10 cellular contexts compared by ENCODE assay signal in the genomic region with DNA sequence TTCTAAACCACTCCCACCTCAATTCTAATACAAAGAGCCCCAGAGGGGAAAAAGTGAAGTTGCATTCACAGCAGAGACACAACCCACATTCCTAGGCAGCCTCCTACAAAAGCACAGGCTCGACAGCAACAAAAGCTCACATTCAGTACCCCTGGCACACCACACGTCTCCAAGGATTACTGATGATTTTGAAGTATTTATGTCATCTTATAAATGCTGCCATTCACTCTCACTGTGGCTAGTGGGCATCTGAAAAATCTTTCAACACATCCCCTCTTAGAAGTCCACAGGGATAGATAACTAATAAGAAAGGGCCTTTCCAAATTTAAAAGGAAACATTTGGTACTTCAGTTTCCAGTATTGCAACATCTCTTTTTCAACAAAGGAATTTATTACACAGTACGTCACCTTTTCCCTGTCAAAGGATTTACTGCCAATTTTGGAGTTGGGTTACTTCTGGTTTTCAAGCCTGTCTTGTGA.
DNase-seq lines count a peak whose midpoint lies in the region; ATAC-seq and TF ChIP-seq lines count a peak whose summit lies in the region.
"Had no signal": no experiment of that assay in that cellular context is flagged by ENCODE, and none has a peak within 500 bp of the region (broad histone marks: within the 10 kb centered on the region; RNA-seq: fewer than 3 reads in every experiment).

No MANE protein-coding gene starts in this region.

- DNase-seq in HFF-Myc (ENCODE audit: extremely low read depth, low read depth) = peak; percentile 32
- peak; percentile 73 for DNase-seq in iPS-NIHi11 (ENCODE audit: low spot score)
- DNase-seq in effector memory CD8-positive, alpha-beta T cell = no peak
- DNase-seq in T-helper 17 cell = no peak
- DNase-seq: activated CD4-positive, alpha-beta T cell treated with anti-CD3 and anti-CD28 coated beads, Interleukin-2, amount 10 ng/mL, durations not matched to agents 7 days and 5 days had no signal

- H3K27me3 ChIP-seq in stomach smooth muscle (ENCODE audit: control insufficient read depth in 1 of 2, insufficient read depth in 2 of 2, low read length in 2 of 2) = no peaks in the 10 kb centered on the region

- H3K4me1 Mint-ChIP-seq in brain (peaks cover 17% of the 10 kb centered on the region), T-helper 17 cell (no peaks in the 10 kb centered on the region)
- H3K4me1 Mint-ChIP-seq in effector memory CD8-positive, alpha-beta T cell (ENCODE audit: low read depth in 2 of 2) = no peaks in the 10 kb centered on the region
- H3K4me1 Mint-ChIP-seq: activated CD4-positive, alpha-beta T cell treated with anti-CD3 and anti-CD28 coated beads, Interleukin-2, amount 10 ng/mL, durations not matched to agents 7 days and 5 days had no signal

- H3K27ac ChIP-seq in stomach smooth muscle (ENCODE audit: low read length) = peak overlapping the region; percentile 4

- H3K4me3 ChIP-seq in HFF-Myc (replicated peaks; ENCODE audit: low read depth, low read length) (no peak overlapping the region), stomach smooth muscle (ENCODE audit: low read length in 2 of 2) (no peak overlapping the region)

- no peaks in the 10 kb centered on the region for H3K36me3 ChIP-seq in stomach smooth muscle (ENCODE audit: control insufficient read depth in 2 of 2, insufficient read depth in 2 of 2, low read length in 2 of 2)

- H3K4me3 Mint-ChIP-seq in brain (peak overlapping the region in 3 of 5 experiments; percentile 1 to 33 (median 3)), T-helper 17 cell (no peak overlapping the region)
- H3K4me3 Mint-ChIP-seq in effector memory CD8-positive, alpha-beta T cell = no peak overlapping the region
- H3K4me3 Mint-ChIP-seq: activated CD4-positive, alpha-beta T cell treated with anti-CD3 and anti-CD28 coated beads, Interleukin-2, amount 10 ng/mL, durations not matched to agents 7 days and 5 days; IgD-negative memory B cell had no signal

- peaks cover 6% of the 10 kb centered on the region for H3K4me1 ChIP-seq in stomach smooth muscle (ENCODE audit: control insufficient read depth, insufficient read depth, low read length)

- peaks cover 3 to 9% (median 6%) of the 10 kb centered on the region in 5 experiments for H3K9me3 Mint-ChIP-seq in brain
- peaks cover 2 to 5% of the 10 kb centered on the region in 2 donors for H3K9me3 Mint-ChIP-seq in effector memory CD8-positive, alpha-beta T cell

- no peaks in the 10 kb centered on the region for H3K27me3 Mint-ChIP-seq in brain
- no peaks in the 10 kb centered on the region for H3K27me3 Mint-ChIP-seq in effector memory CD8-positive, alpha-beta T cell
- no peaks in the 10 kb centered on the region for H3K27me3 Mint-ChIP-seq in T-helper 17 cell
- H3K27me3 Mint-ChIP-seq: activated CD4-positive, alpha-beta T cell treated with anti-CD3 and anti-CD28 coated beads, Interleukin-2, amount 10 ng/mL, durations not matched to agents 7 days and 5 days; IgD-negative memory B cell had no signal

- no peaks in the 10 kb centered on the region for H3K9me3 ChIP-seq in stomach smooth muscle (ENCODE audit: control insufficient read depth in 2 of 2, low read length in 2 of 2)
- H3K9me3 ChIP-seq in T-helper 17 cell (ENCODE audit: control insufficient read depth, low read length, poor library complexity, severe bottlenecking) = no peaks in the 10 kb centered on the region

- ATAC-seq in HG03342 (IDR thresholded peaks at IDR 0.05; ENCODE audit: unreplicated experiment) (no peak), T-helper 17 cell (no peak), GM21529 (IDR thresholded peaks at IDR 0.05; ENCODE audit: unreplicated experiment) (no peak)
- ATAC-seq in effector memory CD8-positive, alpha-beta T cell (replicated peaks) = no peak

- H3K9ac ChIP-seq in stomach smooth muscle (ENCODE audit: low read length in 2 of 2) = no peak overlapping the region

- H3K27ac Mint-ChIP-seq in brain (peak overlapping the region in 4 of 5 experiments; percentile 22 to 72 (median 28)), T-helper 17 cell (no peak overlapping the region)
- no peak overlapping the region for H3K27ac Mint-ChIP-seq in effector memory CD8-positive, alpha-beta T cell
- H3K27ac Mint-ChIP-seq: activated CD4-positive, alpha-beta T cell treated with anti-CD3 and anti-CD28 coated beads, Interleukin-2, amount 10 ng/mL, durations not matched to agents 7 days and 5 days; IgD-negative memory B cell had no signal

- H3K36me3 Mint-ChIP-seq in brain (peaks cover 9% of the 10 kb centered on the region), T-helper 17 cell (ENCODE audit: low read depth) (no peaks in the 10 kb centered on the region)
- peaks cover 3% of the 10 kb centered on the region for H3K36me3 Mint-ChIP-seq in effector memory CD8-positive, alpha-beta T cell (ENCODE audit: insufficient read depth)

- TF ChIP-seq CTCF in HFF-Myc (IDR thresholded peaks at IDR 0.05; ENCODE audit: low read depth, low read length, missing control alignments) (no peak), brain (conservative IDR thresholded peaks at IDR 0.05) (no peak)

Comparison
In these comparisons a context has a peak if more than half of its experiments do, and no peak if none do; other contexts are left out.
1. DNase-seq: peak in HFF-Myc (single experiment) and iPS-NIHi11 (single experiment); none in effector memory CD8-positive, alpha-beta T cell (0 of 3) and T-helper 17 cell (0 of 3).
2. H3K27ac Mint-ChIP-seq: peak in brain (4 of 5); none in effector memory CD8-positive, alpha-beta T cell (0 of 2) and T-helper 17 cell (single experiment).
3. H3K4me3 Mint-ChIP-seq: peak in brain (3 of 5); none in effector memory CD8-positive, alpha-beta T cell (0 of 2) and T-helper 17 cell (single experiment).